8 cellular contexts compared by ENCODE assay signal in the genomic region with DNA sequence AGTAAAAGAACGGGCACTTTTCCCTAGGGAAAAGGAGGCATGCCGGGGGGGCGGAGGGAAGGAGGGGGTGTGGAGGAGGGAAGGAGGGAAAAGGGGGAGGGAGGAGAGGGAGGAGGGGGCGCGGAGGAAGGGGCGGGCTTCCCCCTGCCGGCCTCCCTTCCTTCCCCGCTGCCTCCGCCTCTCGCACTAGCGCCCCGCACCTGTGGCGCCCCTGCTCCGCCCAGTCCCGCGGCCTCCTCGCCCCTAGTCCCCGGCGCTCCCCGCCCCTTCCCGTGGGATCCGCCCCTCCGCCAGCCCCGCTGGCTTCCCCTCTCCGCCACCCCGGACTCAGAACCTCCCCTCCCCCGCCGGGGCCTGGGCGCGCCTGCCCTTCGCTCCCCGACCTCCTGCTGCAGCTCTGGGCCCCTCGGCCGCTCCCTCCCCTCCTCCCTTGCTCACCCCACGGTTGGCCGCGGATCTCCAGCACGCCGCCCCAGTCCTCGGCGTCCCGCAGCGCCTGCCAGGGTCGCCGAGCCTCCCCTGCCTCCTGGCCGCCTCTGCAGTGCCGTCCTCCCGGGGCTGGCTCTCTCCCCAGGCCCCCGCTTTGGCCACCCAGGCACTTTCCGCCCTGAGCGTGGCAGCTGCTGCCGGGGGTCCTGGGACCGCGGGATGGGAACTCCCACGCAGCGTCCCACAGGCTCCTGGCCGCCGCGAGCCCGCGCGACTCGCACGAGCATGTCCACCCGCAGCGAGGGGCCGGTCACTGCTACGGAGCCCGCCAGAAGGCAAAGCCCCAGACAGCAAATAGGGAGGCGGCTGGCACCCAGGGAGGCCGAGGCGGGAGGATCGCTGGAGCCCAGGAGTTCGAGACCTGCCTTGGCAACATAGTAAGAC.
DNase-seq lines count a peak whose midpoint lies in the region; ATAC-seq and FAIRE-seq lines count a peak whose summit lies in the region.

No MANE protein-coding gene starts in this region.

- no peaks in the 10 kb centered on the region; the same call in 1 of the 2 replicates for H3K4me1 ChIP-seq in iPS-20b (ENCODE audit: insufficient read depth, low read length)

- DNase-seq in HTR-8/SVneo (ENCODE audit: insufficient read length, low spot score), result peak; percentile 68
- DNase-seq in astrocyte of the hippocampus (ENCODE audit: low read depth, low spot score), result peak; percentile 89
- no peak for DNase-seq in RCC 7860 (ENCODE audit: low spot score)
- no peak for DNase-seq in stimulated activated CD4-positive, alpha-beta T cell treated with anti-CD3 and anti-CD28 coated beads, Interleukin-4, amount 100 ng/mL, for 4 hours
- DNase-seq in inferior parietal cortex (ENCODE audit: extremely low spot score), result no peak

- H3K9ac ChIP-seq in iPS-20b (ENCODE audit: low read depth, low read length), result peak overlapping the region; percentile 41; the same call in 1 of the 2 replicates

- FAIRE-seq in HTR-8/SVneo (lab: Jason Lieb, UNC) (peak; percentile 85), RCC 7860 (lab: Jason Lieb, UNC) (no peak)

- no peaks in the 10 kb centered on the region for H3K9me3 ChIP-seq in iPS-20b (ENCODE audit: insufficient read depth, low read depth, low read length)

- H3K27ac ChIP-seq in iPS-20b (ENCODE audit: low read length), result no peak overlapping the region
- H3K27ac ChIP-seq in skin epidermis, result peak overlapping the region in 4 of 21 experiments; percentile 7 to 62 (median 26)

- H3K27me3 ChIP-seq in iPS-20b (ENCODE audit: insufficient read depth, low read length), result peaks cover 10% of the 10 kb centered on the region; the same call in 1 of the 2 replicates

- no peaks in the 10 kb centered on the region for H3K36me3 ChIP-seq in iPS-20b (ENCODE audit: insufficient read depth, low read depth, low read length)

- H3K4me3 ChIP-seq in iPS-20b (ENCODE audit: low read length), result peak overlapping the region; percentile 70
- peak overlapping the region; percentile 15 to 40 (median 29) for H3K4me3 ChIP-seq in skin epidermis

- ATAC-seq in GM21786 (IDR thresholded peaks at IDR 0.05; ENCODE audit: unreplicated experiment), result no peak

Comparison
In these comparisons a context has a peak if more than half of its experiments do, and no peak if none do; other contexts are left out.
1. DNase-seq: peak in HTR-8/SVneo (single experiment) and astrocyte of the hippocampus (single experiment); none in RCC 7860 (single experiment), stimulated activated CD4-positive, alpha-beta T cell treated with anti-CD3 and anti-CD28 coated beads, Interleukin-4, amount 100 ng/mL, for 4 hours (0 of 2) and inferior parietal cortex (single experiment).